ENCODE assay signal across 11 cellular contexts in genomic region chr20:32737371-32738223, GRCh38. TPM values are rescaled to one million over a fixed set of nuclear protein-coding genes. Genes with fewer than 3 reads are reported as not detected.
DNase-seq lines count a peak whose midpoint lies in the region; ATAC-seq and TF ChIP-seq lines count a peak whose summit lies in the region.
"Had no signal": no experiment of that assay in that cellular context is flagged by ENCODE, and none has a peak within 500 bp of the region (broad histone marks: within the 10 kb centered on the region; RNA-seq: fewer than 3 reads in every experiment).

No MANE protein-coding gene starts in this region.

- H3K4me3 ChIP-seq in A673 (ENCODE audit: low read depth, low read length, poor library complexity, severe bottlenecking) (no peak overlapping the region), testis (no peak overlapping the region)

- 58 to 67% methylated on average over 7 of the region's 7 CpGs for WGBS in testis, 2 donors

- peak; percentile 47 for DNase-seq in ACHN
- peak; percentile 56 for DNase-seq in MV-4-11 (lab: John Stamatoyannopoulos, UW)
- DNase-seq in activated effector memory CD4-positive, alpha-beta T cell treated with anti-CD3 and anti-CD28 coated beads, Interleukin-2, amount 50 U/mL, for 16 hours: peak; percentile 65
- DNase-seq in kidney tubule cell (ENCODE audit: low spot score): peak; percentile 90
- no peak for DNase-seq in GM10248 (ENCODE audit: extremely low spot score)
- no peak for DNase-seq in A673 (ENCODE audit: low spot score)
- no peak for DNase-seq in testis
- DNase-seq: activated B cell treated with CpG ODN at 0.5 μM for 24 hours, DMS79, Karpas-422 had no signal

- TF ChIP-seq CTCF in GM10248 (IDR thresholded peaks at IDR 0.05; ENCODE audit: control extremely low read depth, extremely low read depth, low read depth, missing control alignments) (no peak), A673 (conservative IDR thresholded peaks at IDR 0.05; ENCODE audit: low read depth, low read length) (no peak), testis (IDR thresholded peaks at IDR 0.05) (no peak)

- CTCF ChIA-PET in GM10248 (lab: Yijun Ruan, JAX) (interaction anchor here (1.1 to 1.9 kb wide), 3 partner anchors 41 to 55 kb away, joined by 3 to 4 read pairs (median 3); no protein-coding TSS in a partner anchor), A673 (lab: Charles Lee) (no interaction called here)

- in situ Hi-C loops in ACHN (cut with HindIII; ENCODE audit: low pct_ligation_motif_present, low pct_unique_long_range_greater_than_20kb, low sequenced_read_pairs): no loop called here

- no peak overlapping the region for H3K27ac ChIP-seq in A673 (ENCODE audit: low read depth, low read length, poor library complexity, severe bottlenecking)
- H3K27ac ChIP-seq in testis: no peak overlapping the region

- H3K27me3 ChIP-seq in A673 (replicated peaks; ENCODE audit: insufficient read depth, low read depth, low read length, poor library complexity) (no peaks in the 10 kb centered on the region), testis (no peaks in the 10 kb centered on the region)

- no peak for ATAC-seq in GM21390 (IDR thresholded peaks at IDR 0.05; ENCODE audit: unreplicated experiment)

- BruUV-seq in A673 (replicated peaks; lab: Mats Ljungman, UMichigan): no TSS peak

- H3K4me1 ChIP-seq in A673 (ENCODE audit: insufficient read depth, low read length, poor library complexity, severe bottlenecking) (no peaks in the 10 kb centered on the region), testis (no peaks in the 10 kb centered on the region)

- H3K36me3 ChIP-seq in A673 (ENCODE audit: insufficient read depth, low read length, poor library complexity, severe bottlenecking) (no peaks in the 10 kb centered on the region), testis (ENCODE audit: low read depth, missing control alignments) (no peaks in the 10 kb centered on the region)

- intact Hi-C loops in A673 (cut with micrococcal nuclease; ENCODE audit: unreplicated experiment) (no loop called here), testis (cut with DNase I; ENCODE audit: low total_unique reads) (no loop called here)

- POLR2A ChIA-PET in GM10248 (lab: Yijun Ruan, JAX): no interaction called here
- POLR2A ChIA-PET in A673 (lab: Charles Lee; ENCODE audit: low non-redundant PET): interaction anchor here (0.6 kb wide), 1 partner anchor 90 kb away, joined by 11 read pairs; no protein-coding TSS in a partner anchor

- H3K9me3 ChIP-seq in A673 (ENCODE audit: low read depth, low read length, poor library complexity, severe bottlenecking) (no peaks in the 10 kb centered on the region), testis (no peaks in the 10 kb centered on the region)

- no peak for TF ChIP-seq POLR2A in testis (IDR thresholded peaks at IDR 0.05)

RNA-seq across cellular contexts. Expression of gene COMMD7, which starts 5.7 kb away (rescaled TPM):
- total RNA-seq in A673 (2021) (20.0 and 23.5 TPM in 2 replicates), testis (10 to 100 TPM; 18.0 to 21.8 TPM)
- polyA plus RNA-seq in testis (ENCODE audit: insufficient read depth, low read depth, low replicate concordance): 26.0 TPM

RNA-seq across cellular contexts. Expression of gene DNMT3B, which starts 24.6 kb away (rescaled TPM):
- 3.8 and 5.7 TPM in 2 replicates for total RNA-seq in A673 (2021)
- 10 to 100 TPM; 20.6 to 22.0 TPM for total RNA-seq in testis
- 8.1 TPM for polyA plus RNA-seq in testis (ENCODE audit: insufficient read depth, low read depth, low replicate concordance)

Comparison
In these comparisons a context has a peak if more than half of its experiments do, and no peak if none do; other contexts are left out.
1. DNase-seq: peak in ACHN (single experiment), MV-4-11 (single experiment), activated effector memory CD4-positive, alpha-beta T cell treated with anti-CD3 and anti-CD28 coated beads, Interleukin-2, amount 50 U/mL, for 16 hours (single experiment) and kidney tubule cell (single experiment); none in GM10248 (single experiment), A673 (single experiment) and testis (single experiment).